ENCODE assay signal across 9 cellular contexts in genomic region chr14:28765907-28766504, GRCh38. TPM values are rescaled to one million over a fixed set of nuclear protein-coding genes. Genes with fewer than 3 reads are reported as not detected.
DNase-seq lines count a peak whose midpoint lies in the region; ATAC-seq and TF ChIP-seq lines count a peak whose summit lies in the region.
"Had no signal": no experiment of that assay in that cellular context is flagged by ENCODE, and none has a peak within 500 bp of the region (broad histone marks: within the 10 kb centered on the region; RNA-seq: fewer than 3 reads in every experiment).

No MANE protein-coding gene starts in this region.

- WGBS in trophoblast cell (ENCODE audit: extremely low coverage, insufficient coverage, insufficient read length), result no CpG with 5 or more reads among the region's 34 CpGs

- no peak overlapping the region for H3K4ac ChIP-seq in trophoblast cell (ENCODE audit: low read depth, low read length)

- peak overlapping the region; percentile 31 for H4K8ac ChIP-seq in trophoblast cell (ENCODE audit: low read depth, low read length)

- ATAC-seq in GM18505 (IDR thresholded peaks at IDR 0.05; ENCODE audit: unreplicated experiment), result peak; percentile 20
- ATAC-seq in GM21737 (IDR thresholded peaks at IDR 0.05; ENCODE audit: unreplicated experiment), result no peak

- no peak overlapping the region for H2BK5ac ChIP-seq in trophoblast cell (ENCODE audit: low read depth, low read length, poor library complexity)

- H2BK120ac ChIP-seq in trophoblast cell (ENCODE audit: insufficient read depth, low read length, poor library complexity), result no peak overlapping the region

- TF ChIP-seq POLR2A in GM18505 (IDR thresholded peaks at IDR 0.05; ENCODE audit: borderline replicate concordance, extremely low read depth, insufficient read depth, insufficient read length), result no peak

- H3K4me2 ChIP-seq in trophoblast cell (ENCODE audit: low read length), result peak overlapping the region; percentile 72

- no peaks in the 10 kb centered on the region for H3K36me3 ChIP-seq in trophoblast cell (ENCODE audit: control insufficient read depth in 1 of 2, insufficient read depth in 2 of 2, low read length in 2 of 2)

- no peak overlapping the region for H3K14ac ChIP-seq in trophoblast cell (ENCODE audit: low read length)

- H3K79me1 ChIP-seq in trophoblast cell (ENCODE audit: low read length), result no peaks in the 10 kb centered on the region

- peak overlapping the region; percentile 62 for H2AFZ ChIP-seq in trophoblast cell (ENCODE audit: insufficient read depth, low read length, poor library complexity)

- H3K9ac ChIP-seq in trophoblast cell (ENCODE audit: low read length), result no peak overlapping the region

- peaks cover 6% of the 10 kb centered on the region for H3K9me3 ChIP-seq in trophoblast cell (ENCODE audit: insufficient read depth, low read depth, low read length)

- no peak overlapping the region for H4K12ac ChIP-seq in trophoblast cell (ENCODE audit: low read depth, low read length)

- H2BK12ac ChIP-seq in trophoblast cell (ENCODE audit: low read length), result no peak overlapping the region

- no peak overlapping the region for H3K27ac ChIP-seq in trophoblast cell (ENCODE audit: low read depth, low read length)

- H2AK5ac ChIP-seq in trophoblast cell (ENCODE audit: low read length), result no peak overlapping the region

- H3K27me3 ChIP-seq in trophoblast cell (ENCODE audit: insufficient read depth, low read length), result peaks cover 57% of the 10 kb centered on the region

- H3K18ac ChIP-seq in trophoblast cell (ENCODE audit: low read length), result no peak overlapping the region

- H4K91ac ChIP-seq in trophoblast cell (ENCODE audit: low read depth, low read length), result no peak overlapping the region

- DNase-seq in NCI-H128 (lab: John Stamatoyannopoulos, UW; ENCODE audit: unreplicated experiment), result peak; percentile 55
- DNase-seq in ecto neural progenitor cell (ENCODE audit: low spot score), result peak; percentile 73
- DNase-seq in trophoblast cell, result no peak
- no peak for DNase-seq in foreskin melanocyte
- no peak for DNase-seq in Kasumi-1 (lab: John Stamatoyannopoulos, UW)
- no peak for DNase-seq in posterior vena cava (ENCODE audit: low spot score)

- H3K23ac ChIP-seq in trophoblast cell (ENCODE audit: low read length), result no peak overlapping the region

- peaks cover 2 to 11% of the 10 kb centered on the region in 2 experiments for H3K4me1 ChIP-seq in trophoblast cell (ENCODE audit: control insufficient read depth in 1 of 2, insufficient read depth in 2 of 2, low read length in 2 of 2)

- intact Hi-C loops in posterior vena cava (cut with DNase I), result no loop called here

- H3K4me3 ChIP-seq in trophoblast cell (ENCODE audit: low read depth, low read length), result peak overlapping the region; percentile 44

- no peaks in the 10 kb centered on the region for H3K79me2 ChIP-seq in trophoblast cell (ENCODE audit: control insufficient read depth, insufficient read depth, low read length, poor library complexity)

RNA-seq across cellular contexts. Expression of gene FOXG1, which starts 0.6 kb away (rescaled TPM):
- polyA plus RNA-seq in trophoblast cell (2013), result 0.01 TPM in 2 replicates
- total RNA-seq in posterior vena cava, result not detected
- total RNA-seq: HT1080 had no signal

Comparison
In these comparisons a context has a peak if more than half of its experiments do, and no peak if none do; other contexts are left out.
1. DNase-seq: peak in NCI-H128 (single experiment) and ecto neural progenitor cell (single experiment); none in trophoblast cell (0 of 2), foreskin melanocyte (single experiment), Kasumi-1 (0 of 2) and posterior vena cava (single experiment).